18 cellular contexts compared by ENCODE assay signal in the genomic region with DNA sequence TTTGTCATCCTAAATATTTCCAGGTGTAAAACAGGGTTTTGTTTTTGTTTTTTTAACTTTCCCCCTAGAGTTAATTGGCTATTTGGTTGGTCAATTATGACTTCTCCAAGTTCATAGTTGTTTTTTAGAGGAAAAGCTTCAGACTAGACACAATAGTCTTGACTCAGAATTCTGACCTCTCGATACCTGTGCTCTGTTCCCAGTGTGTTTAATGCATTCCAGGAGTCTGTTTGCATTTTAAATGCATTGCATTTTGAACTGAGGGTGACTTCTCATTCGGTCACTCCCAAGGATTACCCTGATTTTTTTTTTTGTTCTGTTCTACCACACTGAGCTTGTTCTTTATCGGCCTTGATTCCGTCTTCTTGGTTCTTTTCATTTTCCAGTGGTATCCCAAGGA. TPM values are rescaled to one million over a fixed set of nuclear protein-coding genes. Genes with fewer than 3 reads are reported as not detected.
"Had no signal": no experiment of that assay in that cellular context is flagged by ENCODE, and none has a peak within 500 bp of the region (broad histone marks: within the 10 kb centered on the region; RNA-seq: fewer than 3 reads in every experiment).

No MANE protein-coding gene starts in this region.

- H3K4me1 ChIP-seq: colonic mucosa, gastrocnemius medialis had no signal

- H3K36me3 Mint-ChIP-seq: activated CD8-positive, alpha-beta memory T cell treated with anti-CD3 and anti-CD28 coated beads, Interleukin-2, amount 10 ng/mL, durations not matched to agents 7 days and 5 days; activated naive CD4-positive, alpha-beta T cell treated with anti-CD3 and anti-CD28 coated beads, Interleukin-2, amount 50 U/mL, for 24 hours; memory B cell; naive thymus-derived CD4-positive, alpha-beta T cell; stimulated activated naive B cell treated with anti-CD40 and anti-IgM and Interleukin-4, amounts not matched to agents 10 μg/mL and 1 μg/mL and 100 μg/mL, for 72 hours; T-cell had no signal

- H3K27ac ChIP-seq: adrenal gland, colonic mucosa, gastrocnemius medialis, heart left ventricle, tibial artery had no signal

- DNase-seq: activated CD4-positive, alpha-beta T cell treated with anti-CD3 and anti-CD28 coated beads, Interleukin-2, amount 50 U/mL, for 48 hours; activated CD8-positive, alpha-beta memory T cell treated with anti-CD3 and anti-CD28 coated beads, Interleukin-2, amount 10 ng/mL, durations not matched to agents 7 days and 5 days; activated effector memory CD4-positive, alpha-beta T cell treated with anti-CD3 and anti-CD28 coated beads, Interleukin-2, amount 50 U/mL, for 16 hours; activated T-cell treated with anti-CD3 and anti-CD28 coated beads, Interleukin-2, amount 50 U/mL, for 1 hour; adrenal gland; colonic mucosa; effector CD4-positive, alpha-beta T cell; gastrocnemius medialis; heart left ventricle; mucosa of descending colon; naive thymus-derived CD4-positive, alpha-beta T cell; stimulated activated CD4-positive, alpha-beta T cell treated with anti-CD3 and anti-CD28 coated beads, Interleukin-2, amount 100 ng/mL, for 48 hours; stimulated activated naive B cell treated with anti-CD40 and anti-IgM and Interleukin-4, amounts not matched to agents 10 μg/mL and 1 μg/mL and 100 μg/mL, for 72 hours; T-cell; T-helper 9 cell; tibial artery had no signal

- H3K4me1 Mint-ChIP-seq: activated CD8-positive, alpha-beta memory T cell treated with anti-CD3 and anti-CD28 coated beads, Interleukin-2, amount 10 ng/mL, durations not matched to agents 7 days and 5 days; activated naive CD4-positive, alpha-beta T cell treated with anti-CD3 and anti-CD28 coated beads, Interleukin-2, amount 50 U/mL, for 24 hours; memory B cell; stimulated activated naive B cell treated with anti-CD40 and anti-IgM and Interleukin-4, amounts not matched to agents 10 μg/mL and 1 μg/mL and 100 μg/mL, for 72 hours; T-cell had no signal

- H3K27ac Mint-ChIP-seq: activated CD8-positive, alpha-beta memory T cell treated with anti-CD3 and anti-CD28 coated beads, Interleukin-2, amount 10 ng/mL, durations not matched to agents 7 days and 5 days; activated naive CD4-positive, alpha-beta T cell treated with anti-CD3 and anti-CD28 coated beads, Interleukin-2, amount 50 U/mL, for 24 hours; memory B cell; naive thymus-derived CD4-positive, alpha-beta T cell; stimulated activated naive B cell treated with anti-CD40 and anti-IgM and Interleukin-4, amounts not matched to agents 10 μg/mL and 1 μg/mL and 100 μg/mL, for 72 hours; T-cell had no signal

- H3K4me3 ChIP-seq: adrenal gland, colonic mucosa, gastrocnemius medialis, heart left ventricle, mucosa of descending colon, tibial artery had no signal

- H3K9me3 ChIP-seq: adrenal gland, colonic mucosa, gastrocnemius medialis, heart left ventricle, mucosa of descending colon, tibial artery had no signal

- ATAC-seq: activated CD8-positive, alpha-beta memory T cell treated with anti-CD3 and anti-CD28 coated beads, Interleukin-2, amount 10 ng/mL, durations not matched to agents 7 days and 5 days; gastrocnemius medialis; heart left ventricle; mucosa of descending colon; naive thymus-derived CD4-positive, alpha-beta T cell; stimulated activated naive B cell treated with anti-CD40 and anti-IgM and Interleukin-4, amounts not matched to agents 10 μg/mL and 1 μg/mL and 100 μg/mL, for 72 hours; T-cell had no signal

- H3K9me3 Mint-ChIP-seq: activated naive CD4-positive, alpha-beta T cell treated with anti-CD3 and anti-CD28 coated beads, Interleukin-2, amount 50 U/mL, for 24 hours; memory B cell; stimulated activated naive B cell treated with anti-CD40 and anti-IgM and Interleukin-4, amounts not matched to agents 10 μg/mL and 1 μg/mL and 100 μg/mL, for 72 hours; T-cell had no signal

- H3K36me3 ChIP-seq: adrenal gland, colonic mucosa, gastrocnemius medialis, heart left ventricle, tibial artery had no signal

- H3K4me3 Mint-ChIP-seq: activated CD8-positive, alpha-beta memory T cell treated with anti-CD3 and anti-CD28 coated beads, Interleukin-2, amount 10 ng/mL, durations not matched to agents 7 days and 5 days; activated naive CD4-positive, alpha-beta T cell treated with anti-CD3 and anti-CD28 coated beads, Interleukin-2, amount 50 U/mL, for 24 hours; memory B cell; naive thymus-derived CD4-positive, alpha-beta T cell; stimulated activated naive B cell treated with anti-CD40 and anti-IgM and Interleukin-4, amounts not matched to agents 10 μg/mL and 1 μg/mL and 100 μg/mL, for 72 hours; T-cell had no signal

- H3K27me3 ChIP-seq: adrenal gland, colonic mucosa, gastrocnemius medialis, tibial artery had no signal

RNA-seq across cellular contexts. Expression of gene ARHGEF28, which starts 16.3 kb away (rescaled TPM):
- total RNA-seq: activated CD8-positive, alpha-beta memory T cell treated with anti-CD3 and anti-CD28 coated beads, Interleukin-2, amount 10 ng/mL, durations not matched to agents 7 days and 5 days had no signal
- polyA plus RNA-seq: naive thymus-derived CD4-positive, alpha-beta T cell had no signal
